Comparison of ENCODE assay signal across 10 cellular contexts in the genomic region with DNA sequence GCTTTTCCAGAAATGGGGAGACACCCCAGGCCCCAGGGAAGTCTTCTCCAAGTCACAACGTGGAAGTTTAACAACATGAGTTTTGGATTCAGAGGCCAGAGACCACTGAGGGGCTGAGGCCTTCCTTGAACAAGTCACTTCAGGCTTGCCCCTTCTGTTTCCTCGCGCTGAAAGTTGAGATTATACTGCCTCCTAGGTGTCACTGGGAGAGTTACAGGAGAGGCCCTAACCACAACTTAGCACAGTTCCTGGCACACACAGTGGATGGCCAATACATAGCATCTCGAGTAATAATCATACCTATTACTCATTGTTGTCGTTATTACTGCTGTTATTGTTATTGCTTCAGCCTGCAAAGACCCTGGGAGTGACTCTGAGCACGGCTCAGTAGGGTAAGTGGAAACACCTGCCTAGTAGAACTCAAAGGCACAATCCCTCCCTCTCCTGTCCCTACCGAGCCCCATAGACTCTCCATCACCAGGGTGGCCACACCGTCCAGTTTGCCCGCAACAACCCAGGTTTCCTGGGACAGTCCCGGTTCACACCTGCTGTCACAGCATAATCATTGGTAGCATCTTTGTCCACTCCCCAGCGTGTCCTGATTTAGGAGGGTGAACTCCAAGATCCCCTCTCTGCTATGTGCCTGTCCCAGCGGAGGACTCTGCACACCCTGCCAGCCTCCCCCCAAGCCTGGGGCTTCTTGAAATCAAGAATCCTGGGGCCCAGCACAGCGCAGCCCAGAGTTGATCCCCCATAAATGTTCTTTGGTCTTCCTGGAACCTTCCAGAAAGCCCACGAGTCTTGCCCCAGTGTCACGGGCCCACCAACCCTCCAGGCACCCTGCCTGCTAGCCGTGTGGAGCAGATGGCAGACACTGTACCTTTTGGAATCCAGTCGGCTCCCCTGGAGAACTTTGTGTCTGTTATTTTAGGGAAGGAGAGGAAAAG.
A peak's percentile ranks its signal among the peaks of the same experiment; 100 is the strongest.
DNase-seq lines count a peak whose midpoint lies in the region; ATAC-seq and TF ChIP-seq lines count a peak whose summit lies in the region.
"Had no signal": no experiment of that assay in that cellular context is flagged by ENCODE, and none has a peak within 500 bp of the region (broad histone marks: within the 10 kb centered on the region; RNA-seq: fewer than 3 reads in every experiment).

No MANE protein-coding gene starts in this region.

- peak overlapping the region; percentile 51 for H3K27ac ChIP-seq in skeletal muscle tissue (ENCODE audit: low read depth, low read length)
- H3K27ac ChIP-seq: epithelial cell of prostate, suprapubic skin had no signal

- no peaks in the 10 kb centered on the region for H3K4me1 Mint-ChIP-seq in T-helper 2 cell treated with Interferon-gamma antibody and Interleukin-4, amounts not matched to agents 5 μg/mL and 100 μg/mL, for 36 hours (ENCODE audit: low read depth)

- H3K27ac Mint-ChIP-seq in T-helper 2 cell treated with Interferon-gamma antibody and Interleukin-4, amounts not matched to agents 5 μg/mL and 100 μg/mL, for 36 hours = no peak overlapping the region

- H3K9me3 ChIP-seq in skeletal muscle tissue (ENCODE audit: control insufficient read depth in 3 of 3, low read length in 3 of 3) = no peaks in the 10 kb centered on the region
- H3K9me3 ChIP-seq: suprapubic skin had no signal

- H3K36me3 Mint-ChIP-seq in T-helper 2 cell treated with Interferon-gamma antibody and Interleukin-4, amounts not matched to agents 5 μg/mL and 100 μg/mL, for 36 hours (ENCODE audit: low read depth) = peaks cover 45% of the 10 kb centered on the region

- no peak for DNase-seq in AG09309 (ENCODE audit: low read depth)
- peak; percentile 59 for DNase-seq in SK-MEL-5 (ENCODE audit: low read depth, low spot score)
- DNase-seq in globus pallidus (ENCODE audit: low spot score) = peak; percentile 48
- DNase-seq in T-helper 2 cell treated with Interferon-gamma antibody and Interleukin-4, amounts not matched to agents 5 μg/mL and 100 μg/mL, for 36 hours (ENCODE audit: low spot score) = no peak

- H3K9ac ChIP-seq in skeletal muscle tissue (ENCODE audit: low read depth in 1 of 3, low read length in 3 of 3) = peak overlapping the region in 1 of 3 donors; percentile 57

- peaks cover 0 to 4% (median 0%) of the 10 kb centered on the region in 3 donors for H3K4me1 ChIP-seq in skeletal muscle tissue (ENCODE audit: control insufficient read depth in 3 of 3, insufficient read depth in 3 of 3, low read length in 3 of 3)

- H3K9me3 Mint-ChIP-seq in T-helper 2 cell treated with Interferon-gamma antibody and Interleukin-4, amounts not matched to agents 5 μg/mL and 100 μg/mL, for 36 hours = no peaks in the 10 kb centered on the region

- no peak overlapping the region for H3K4me3 Mint-ChIP-seq in T-helper 2 cell treated with Interferon-gamma antibody and Interleukin-4, amounts not matched to agents 5 μg/mL and 100 μg/mL, for 36 hours

- H3K4me3 ChIP-seq in AG09309 (ENCODE audit: control insufficient read depth, low read depth, low read length) (no peak overlapping the region), GM12875 (ENCODE audit: low read depth, low read length) (no peak overlapping the region), skeletal muscle tissue (ENCODE audit: low read length in 3 of 3) (no peak overlapping the region)
- H3K4me3 ChIP-seq: suprapubic skin had no signal

- TF ChIP-seq CTCF in AG09309 (IDR thresholded peaks at IDR 0.05; ENCODE audit: control insufficient read depth, insufficient read depth, low read depth, low read length, missing control alignments) (peak; percentile 31), GM12875 (IDR thresholded peaks at IDR 0.05; ENCODE audit: borderline replicate concordance, insufficient read depth, low read depth, low read length) (peak; percentile 62; the same call in 1 of the 2 replicates)

- ATAC-seq in HG03097 (IDR thresholded peaks at IDR 0.05; ENCODE audit: low FRiP score, unreplicated experiment) (no peak), HG02938 (IDR thresholded peaks at IDR 0.05; ENCODE audit: unreplicated experiment) (no peak)

- H3K27me3 Mint-ChIP-seq in T-helper 2 cell treated with Interferon-gamma antibody and Interleukin-4, amounts not matched to agents 5 μg/mL and 100 μg/mL, for 36 hours (ENCODE audit: low read depth) = no peaks in the 10 kb centered on the region

- in situ Hi-C loops in SK-MEL-5 (cut with HindIII; ENCODE audit: low pct_unique_long_range_greater_than_20kb, low sequenced_read_pairs) = no loop called here

- peaks cover 10 to 38% (median 32%) of the 10 kb centered on the region in 3 donors for H3K36me3 ChIP-seq in skeletal muscle tissue (ENCODE audit: control insufficient read depth in 3 of 3, insufficient read depth in 3 of 3, low read length in 3 of 3)

- H3K27me3 ChIP-seq in skeletal muscle tissue (ENCODE audit: control insufficient read depth in 3 of 3, insufficient read depth in 3 of 3, low read length in 3 of 3) = no peaks in the 10 kb centered on the region
- H3K27me3 ChIP-seq: suprapubic skin had no signal

Comparison
In these comparisons a context has a peak if more than half of its experiments do, and no peak if none do; other contexts are left out.
1. DNase-seq: peak in SK-MEL-5 (single experiment) and globus pallidus (single experiment); none in AG09309 (single experiment) and T-helper 2 cell treated with Interferon-gamma antibody and Interleukin-4, amounts not matched to agents 5 μg/mL and 100 μg/mL, for 36 hours (single experiment).